Comparison of ENCODE assay signal across 25 cellular contexts in genomic region chr14:75803768-75804167, GRCh38.
DNase-seq lines count a peak whose midpoint lies in the region; ATAC-seq and TF ChIP-seq lines count a peak whose summit lies in the region.
"Had no signal": no experiment of that assay in that cellular context is flagged by ENCODE, and none has a peak within 500 bp of the region (broad histone marks: within the 10 kb centered on the region; RNA-seq: fewer than 3 reads in every experiment).

No MANE protein-coding gene starts in this region.

- no peaks in the 10 kb centered on the region for H3K9me3 ChIP-seq in right cardiac atrium (ENCODE audit: control insufficient read depth, low read length)
- no peaks in the 10 kb centered on the region for H3K9me3 ChIP-seq in tibial artery
- H3K9me3 ChIP-seq: breast epithelium, vagina had no signal

- peak overlapping the region; percentile 49 for H3K27ac Mint-ChIP-seq in activated T-helper 17 cell treated with anti-CD3 and anti-CD28 coated beads, Interleukin-2, amount 50 U/mL, for 72 hours
- H3K27ac Mint-ChIP-seq in neural crest cell (ENCODE audit: unreplicated experiment), result peak overlapping the region; percentile 14
- H3K27ac Mint-ChIP-seq: activated naive CD8-positive, alpha-beta T cell treated with anti-CD3 and anti-CD28 coated beads, Interleukin-2, amount 10 ng/mL, durations not matched to agents 7 days and 5 days; T-helper 1 cell treated with Interleukin-12 subunit alpha and Interleukin-12 subunit beta and Interleukin-4 antibody, amounts not matched to agents 30 μg/mL and 1 μg/mL, for 36 hours had no signal

- WGBS in right cardiac atrium, result 55% methylated on average over 5 of the region's 5 CpGs

- no peaks in the 10 kb centered on the region for H3K9me3 Mint-ChIP-seq in activated T-helper 17 cell treated with anti-CD3 and anti-CD28 coated beads, Interleukin-2, amount 50 U/mL, for 72 hours
- H3K9me3 Mint-ChIP-seq in neural crest cell, result peaks cover 12% of the 10 kb centered on the region

- no peaks in the 10 kb centered on the region for H3K27me3 Mint-ChIP-seq in activated T-helper 17 cell treated with anti-CD3 and anti-CD28 coated beads, Interleukin-2, amount 50 U/mL, for 72 hours
- H3K27me3 Mint-ChIP-seq in neural crest cell (ENCODE audit: low read depth), result no peaks in the 10 kb centered on the region
- H3K27me3 Mint-ChIP-seq: activated naive CD8-positive, alpha-beta T cell treated with anti-CD3 and anti-CD28 coated beads, Interleukin-2, amount 10 ng/mL, durations not matched to agents 7 days and 5 days had no signal

- peaks cover 0 to 8% (median 4%) of the 10 kb centered on the region in 3 donors for H3K36me3 ChIP-seq in tibial artery
- H3K36me3 ChIP-seq: breast epithelium had no signal

- intact Hi-C loops in right cardiac atrium (cut with DNase I) (loop anchor here in 1 of 4 donors (10.0 kb wide), 1 partner anchor 171 kb away; no protein-coding TSS in a partner anchor), tibial artery (cut with DNase I; ENCODE audit: low total_unique reads) (no loop called here)

- no peaks in the 10 kb centered on the region for H3K4me1 Mint-ChIP-seq in activated T-helper 17 cell treated with anti-CD3 and anti-CD28 coated beads, Interleukin-2, amount 50 U/mL, for 72 hours
- H3K4me1 Mint-ChIP-seq in neural crest cell, result peaks cover 12% of the 10 kb centered on the region
- H3K4me1 Mint-ChIP-seq: activated naive CD8-positive, alpha-beta T cell treated with anti-CD3 and anti-CD28 coated beads, Interleukin-2, amount 10 ng/mL, durations not matched to agents 7 days and 5 days had no signal

- H3K4me3 Mint-ChIP-seq in activated T-helper 17 cell treated with anti-CD3 and anti-CD28 coated beads, Interleukin-2, amount 50 U/mL, for 72 hours, result no peak overlapping the region
- no peak overlapping the region for H3K4me3 Mint-ChIP-seq in neural crest cell
- H3K4me3 Mint-ChIP-seq: activated naive CD8-positive, alpha-beta T cell treated with anti-CD3 and anti-CD28 coated beads, Interleukin-2, amount 10 ng/mL, durations not matched to agents 7 days and 5 days; T-helper 1 cell treated with Interleukin-12 subunit alpha and Interleukin-12 subunit beta and Interleukin-4 antibody, amounts not matched to agents 30 μg/mL and 1 μg/mL, for 36 hours had no signal

- DNase-seq in ELF-1 (ENCODE audit: low read depth, low spot score) (peak; percentile 58), right cardiac atrium (peak in 2 of 3 donors; percentile 48 to 54), neural crest cell (ENCODE audit: low read depth, low spot score) (no peak), tibial artery (no peak), H4 (ENCODE audit: low spot score) (no peak)
- DNase-seq: activated CD4-positive, alpha-beta T cell treated with anti-CD3 and anti-CD28 coated beads, Interleukin-2, amount 50 U/mL, for 4 hours; activated CD8-positive, alpha-beta memory T cell treated with anti-CD3 and anti-CD28 coated beads, Interleukin-2, amount 50 U/mL, for 48 hours; activated naive CD8-positive, alpha-beta T cell treated with anti-CD3 and anti-CD28 coated beads, Interleukin-2, amount 10 ng/mL, durations not matched to agents 7 days and 5 days; Caco-2; cortex of kidney; head of caudate nucleus; IMR-90; mammary epithelial cell; NK-92 treated with Interleukin-12 subunit alpha and Interleukin-12 subunit beta, amount 100 ng/mL, for 24 hours; substantia nigra; WERI-Rb-1 had no signal

- H3K27ac ChIP-seq in right cardiac atrium (ENCODE audit: low read length) (no peak overlapping the region), tibial artery (no peak overlapping the region)
- H3K27ac ChIP-seq: BLaER1 treated with 17β-estradiol and CSF1 and Interleukin-3, amounts not matched to agents 10 nM and 100 nM; breast epithelium; parathyroid adenoma; vagina; WERI-Rb-1 had no signal

- H3K4me1 ChIP-seq in right cardiac atrium (ENCODE audit: control insufficient read depth, insufficient read depth, low read length) (no peaks in the 10 kb centered on the region), tibial artery (peaks cover 0 to 34% (median 6%) of the 10 kb centered on the region in 4 donors)
- H3K4me1 ChIP-seq: breast epithelium, Caco-2, parathyroid adenoma, vagina had no signal

- no peak for TF ChIP-seq CTCF in neural crest cell (conservative IDR thresholded peaks at IDR 0.05)
- TF ChIP-seq CTCF in tibial artery (IDR thresholded peaks at IDR 0.05), result no peak

- H3K27me3 ChIP-seq in right cardiac atrium (ENCODE audit: control insufficient read depth, insufficient read depth) (no peaks in the 10 kb centered on the region), tibial artery (no peaks in the 10 kb centered on the region)
- H3K27me3 ChIP-seq: BLaER1 treated with 17β-estradiol and CSF1 and Interleukin-3, amounts not matched to agents 10 nM and 100 nM; breast epithelium; vagina had no signal

- H3K4me3 ChIP-seq in right cardiac atrium (ENCODE audit: low read length) (no peak overlapping the region), tibial artery (no peak overlapping the region)
- H3K4me3 ChIP-seq: BLaER1 treated with 17β-estradiol and CSF1 and Interleukin-3, amounts not matched to agents 10 nM and 100 nM; breast epithelium; vagina had no signal

- peaks cover 56% of the 10 kb centered on the region for H3K36me3 Mint-ChIP-seq in activated T-helper 17 cell treated with anti-CD3 and anti-CD28 coated beads, Interleukin-2, amount 50 U/mL, for 72 hours (ENCODE audit: low read depth)
- peaks cover 32% of the 10 kb centered on the region for H3K36me3 Mint-ChIP-seq in neural crest cell (ENCODE audit: low read depth)

- ATAC-seq in activated T-helper 17 cell treated with anti-CD3 and anti-CD28 coated beads, Interleukin-2, amount 50 U/mL, for 72 hours (replicated peaks), result no peak
- ATAC-seq in right cardiac atrium, result peak in 1 of 2 donors; percentile 40
- no peak for ATAC-seq in GM19455 (IDR thresholded peaks at IDR 0.05; ENCODE audit: unreplicated experiment)
- ATAC-seq in HG03108 (IDR thresholded peaks at IDR 0.05; ENCODE audit: unreplicated experiment), result no peak
- ATAC-seq: Panc1 had no signal

Comparison
In these comparisons a context has a peak if more than half of its experiments do, and no peak if none do; other contexts are left out.
1. DNase-seq: peak in ELF-1 (single experiment) and right cardiac atrium (2 of 3); none in neural crest cell (single experiment), tibial artery (0 of 2) and H4 (single experiment).